Comparison of ENCODE assay signal across 2 cellular contexts in genomic region chr1:234917495-234918188, GRCh38.
TF ChIP-seq lines count a peak whose summit lies in the region.

No MANE protein-coding gene starts in this region.

TF ChIP-seq in IMR-90, 13 proteins besides CTCF, POLR2A, EP300 and RAD21:
- TF ChIP-seq SMC3 (IDR thresholded peaks at IDR 0.05; ENCODE audit: low read depth, low read length) (no peak), CHD1 (IDR thresholded peaks at IDR 0.05; ENCODE audit: low read depth, low read length) (no peak), CEBPB (IDR thresholded peaks at IDR 0.05; ENCODE audit: low read depth, low read length) (no peak), BHLHE40 (IDR thresholded peaks at IDR 0.05; ENCODE audit: low read depth, low read length) (no peak), NFE2L2 (IDR thresholded peaks at IDR 0.05; ENCODE audit: low read depth, low read length) (no peak), MAFK (IDR thresholded peaks at IDR 0.05; ENCODE audit: low read depth, low read length) (no peak), MAZ (IDR thresholded peaks at IDR 0.05; ENCODE audit: borderline replicate concordance, low read depth, low read length) (no peak), RCOR1 (IDR thresholded peaks at IDR 0.05; ENCODE audit: insufficient replicate concordance, low read length) (no peak), RFX5 (IDR thresholded peaks at IDR 0.05; ENCODE audit: low read depth, low read length) (no peak), FOS (IDR thresholded peaks at IDR 0.05; ENCODE audit: low read depth, low read length) (no peak), MXI1 (IDR thresholded peaks at IDR 0.05; ENCODE audit: borderline replicate concordance, low read depth, low read length) (no peak)
- TF ChIP-seq, protein P1, sequence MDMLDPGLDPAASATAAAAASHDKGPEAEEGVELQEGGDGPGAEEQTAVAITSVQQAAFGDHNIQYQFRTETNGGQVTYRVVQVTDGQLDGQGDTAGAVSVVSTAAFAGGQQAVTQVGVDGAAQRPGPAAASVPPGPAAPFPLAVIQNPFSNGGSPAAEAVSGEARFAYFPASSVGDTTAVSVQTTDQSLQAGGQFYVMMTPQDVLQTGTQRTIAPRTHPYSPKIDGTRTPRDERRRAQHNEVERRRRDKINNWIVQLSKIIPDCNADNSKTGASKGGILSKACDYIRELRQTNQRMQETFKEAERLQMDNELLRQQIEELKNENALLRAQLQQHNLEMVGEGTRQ (IDR thresholded peaks at IDR 0.05; ENCODE audit: low read depth, low read length): no peak
- TF ChIP-seq, protein P2, sequence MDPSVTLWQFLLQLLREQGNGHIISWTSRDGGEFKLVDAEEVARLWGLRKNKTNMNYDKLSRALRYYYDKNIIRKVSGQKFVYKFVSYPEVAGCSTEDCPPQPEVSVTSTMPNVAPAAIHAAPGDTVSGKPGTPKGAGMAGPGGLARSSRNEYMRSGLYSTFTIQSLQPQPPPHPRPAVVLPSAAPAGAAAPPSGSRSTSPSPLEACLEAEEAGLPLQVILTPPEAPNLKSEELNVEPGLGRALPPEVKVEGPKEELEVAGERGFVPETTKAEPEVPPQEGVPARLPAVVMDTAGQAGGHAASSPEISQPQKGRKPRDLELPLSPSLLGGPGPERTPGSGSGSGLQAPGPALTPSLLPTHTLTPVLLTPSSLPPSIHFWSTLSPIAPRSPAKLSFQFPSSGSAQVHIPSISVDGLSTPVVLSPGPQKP (IDR thresholded peaks at IDR 0.05; ENCODE audit: borderline replicate concordance, low read depth, low read length): no peak
TF ChIP-seq in IMR-90: peak in this region for 0.

TF ChIP-seq in H1, 55 proteins besides CTCF, POLR2A, EP300 and RAD21:
- no peak for TF ChIP-seq SP4 (IDR thresholded peaks at IDR 0.05; ENCODE audit: low read length)
- no peak for TF ChIP-seq CHD1 (IDR thresholded peaks at IDR 0.05; ENCODE audit: low read depth, low read length)
- TF ChIP-seq FOSL1 (IDR thresholded peaks at IDR 0.05; ENCODE audit: insufficient read depth, low read depth, low read length): no peak
- no peak for TF ChIP-seq ASH2L (IDR thresholded peaks at IDR 0.05; ENCODE audit: low read length)
- TF ChIP-seq RBBP5 (IDR thresholded peaks at IDR 0.05; ENCODE audit: borderline replicate concordance, low read depth, low read length): no peak
